ENCODE assay signal across 8 cellular contexts in genomic region chr13:48037346-48038173, GRCh38. TPM values are rescaled to one million over a fixed set of nuclear protein-coding genes. Genes with fewer than 3 reads are reported as not detected.
DNase-seq lines count a peak whose midpoint lies in the region; ATAC-seq, FAIRE-seq and TF ChIP-seq lines count a peak whose summit lies in the region.

Gene NUDT15 (plus strand): TSS chr13:48037726. CDS start chr13:48037747, 21 bp downstream.

- DNase-seq in Calu3, result peak; percentile 92
- DNase-seq in HTR-8/SVneo (ENCODE audit: insufficient read length, low spot score), result peak; percentile 76
- DNase-seq in NOMO-1 treated with DMSO at 0.1 percent for 48 hours (lab: John Stamatoyannopoulos, UW; ENCODE audit: unreplicated experiment), result peak; percentile 93
- DNase-seq in activated CD8-positive, alpha-beta memory T cell treated with anti-CD3 and anti-CD28 coated beads for 4 hours (ENCODE audit: low read depth in 2 of 2), result peak; percentile 85 to 88
- DNase-seq in effector memory CD8-positive, alpha-beta T cell, result peak; percentile 93 to 95 (median 95)
- DNase-seq in memory B cell (ENCODE audit: low spot score in 2 of 2), result peak; percentile 88 to 95
- peak; percentile 84 for DNase-seq in stimulated activated CD8-positive, alpha-beta memory T cell treated with anti-CD3 and anti-CD28 coated beads, Interleukin-12 subunit alpha, Interleukin-12 subunit beta, amount 100 ng/mL, for 24 hours (ENCODE audit: extremely low read depth)

- peak; percentile 95 for FAIRE-seq in HTR-8/SVneo (lab: Jason Lieb, UNC)

- H3K36me3 Mint-ChIP-seq in Calu3 (ENCODE audit: insufficient read depth, unreplicated experiment) (peaks cover 22% of the 10 kb centered on the region), memory B cell (peaks cover 13% of the 10 kb centered on the region)
- H3K36me3 Mint-ChIP-seq in effector memory CD8-positive, alpha-beta T cell (ENCODE audit: insufficient read depth), result peaks cover 20% of the 10 kb centered on the region

- ATAC-seq in GM21367 (IDR thresholded peaks at IDR 0.05; ENCODE audit: unreplicated experiment), result peak; percentile 90
- peak; percentile 86 for ATAC-seq in effector memory CD8-positive, alpha-beta T cell (replicated peaks)
- peak; percentile 88 for ATAC-seq in memory B cell (ENCODE audit: low read depth)

- TF ChIP-seq CTCF in Calu3 (IDR thresholded peaks at IDR 0.05; ENCODE audit: unreplicated experiment), result peak; percentile 88

- H3K9me3 Mint-ChIP-seq in Calu3 (ENCODE audit: low read depth, unreplicated experiment) (no peaks in the 10 kb centered on the region), memory B cell (no peaks in the 10 kb centered on the region)
- no peaks in the 10 kb centered on the region for H3K9me3 Mint-ChIP-seq in effector memory CD8-positive, alpha-beta T cell

- CTCF ChIA-PET in Calu3 (lab: Charles Lee), result interaction anchor here (0.5 to 1.8 kb wide), 5 partner anchors 36 to 872 kb away, joined by 3 to 7 read pairs (median 4); partner anchors contain the start of genes MED4 and SUCLA2

- H3K27ac Mint-ChIP-seq in Calu3 (ENCODE audit: unreplicated experiment) (peak within 1 kb of the TSS; percentile 95), memory B cell (peak within 1 kb of the TSS; percentile 97)
- peak within 1 kb of the TSS; percentile 98 for H3K27ac Mint-ChIP-seq in effector memory CD8-positive, alpha-beta T cell

- intact Hi-C loops in Calu3 (cut with micrococcal nuclease; ENCODE audit: unreplicated experiment), result loop anchor here (2.0 to 5.0 kb wide), 2 partner anchors 29 to 550 kb away; no protein-coding TSS in a partner anchor

- H3K4me3 Mint-ChIP-seq in Calu3 (ENCODE audit: low read depth, unreplicated experiment), result peak within 1 kb of the TSS; percentile 93
- peak within 1 kb of the TSS; percentile 88 to 92 for H3K4me3 Mint-ChIP-seq in effector memory CD8-positive, alpha-beta T cell
- H3K4me3 Mint-ChIP-seq in memory B cell, result peak within 1 kb of the TSS; percentile 93

- BruUV-seq in Calu3 (replicated peaks; lab: Mats Ljungman, UMichigan), result no TSS peak

- H3K4me1 Mint-ChIP-seq in Calu3 (ENCODE audit: low read depth, unreplicated experiment) (peaks cover 22% of the 10 kb centered on the region), memory B cell (peaks cover 9% of the 10 kb centered on the region)
- peaks cover 18 to 21% of the 10 kb centered on the region in 2 donors for H3K4me1 Mint-ChIP-seq in effector memory CD8-positive, alpha-beta T cell (ENCODE audit: low read depth in 2 of 2)

- no peaks in the 10 kb centered on the region for H3K27me3 Mint-ChIP-seq in Calu3 (ENCODE audit: unreplicated experiment)
- no peaks in the 10 kb centered on the region for H3K27me3 Mint-ChIP-seq in effector memory CD8-positive, alpha-beta T cell
- no peaks in the 10 kb centered on the region for H3K27me3 Mint-ChIP-seq in memory B cell

RNA-seq across cellular contexts. Expression of gene NUDT15, which starts in this region (rescaled TPM):
- 19.2 and 19.4 TPM in 2 replicates for total RNA-seq in Calu3 (2022)

Comparison
In these comparisons a context has a peak if more than half of its experiments do, and no peak if none do; other contexts are left out.
1. Peak in every context shown above with its lines: DNase-seq and ATAC-seq.